28 cellular contexts compared by ENCODE assay signal in the genomic region with DNA sequence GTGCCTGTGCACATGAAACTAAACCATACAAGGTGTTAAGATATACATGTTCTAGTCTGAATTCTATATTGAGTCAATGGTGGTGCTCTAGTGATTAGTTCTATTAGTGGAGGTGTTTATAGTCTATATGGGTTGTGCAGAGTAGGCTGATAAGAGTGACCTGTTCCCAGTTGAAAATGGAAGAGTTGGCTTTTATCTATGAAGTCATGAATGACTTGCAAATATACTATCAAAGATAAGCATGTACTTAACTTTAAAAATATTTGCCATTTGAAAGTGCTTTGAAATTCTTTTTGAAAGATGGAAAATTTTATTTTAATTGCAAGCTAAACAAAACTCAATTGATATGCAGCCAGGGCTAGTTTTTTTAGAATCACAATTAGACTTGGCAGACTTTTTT.
"Had no signal": no experiment of that assay in that cellular context is flagged by ENCODE, and none has a peak within 500 bp of the region (broad histone marks: within the 10 kb centered on the region; RNA-seq: fewer than 3 reads in every experiment).

No MANE protein-coding gene starts in this region.

- H3K4me3 ChIP-seq: ascending aorta, breast epithelium, cardiac muscle cell, colonic mucosa, esophagus muscularis mucosa, gastrocnemius medialis, heart left ventricle had no signal

- H3K36me3 ChIP-seq: ascending aorta, breast epithelium, cardiac muscle cell, colonic mucosa, esophagus muscularis mucosa, gastrocnemius medialis, heart left ventricle had no signal

- H3K9me3 ChIP-seq: ascending aorta, breast epithelium, colonic mucosa, esophagus muscularis mucosa, gastrocnemius medialis, heart left ventricle had no signal

- H3K9me3 Mint-ChIP-seq: activated CD4-positive, alpha-beta memory T cell treated with anti-CD3 and anti-CD28 coated beads, Interleukin-2, amount 10 ng/mL, durations not matched to agents 7 days and 5 days; activated CD4-positive, alpha-beta T cell treated with anti-CD3 and anti-CD28 coated beads, Interleukin-2, amount 10 ng/mL, durations not matched to agents 24 days and 14 days; activated naive CD4-positive, alpha-beta T cell treated with anti-CD3 and anti-CD28 coated beads, Interleukin-2, amount 10 ng/mL, durations not matched to agents 7 days and 5 days; activated naive CD4-positive, alpha-beta T cell treated with anti-CD3 and anti-CD28 coated beads, Interleukin-2, amount 50 U/mL, for 72 hours; activated naive CD8-positive, alpha-beta T cell treated with anti-CD3 and anti-CD28 coated beads, Interleukin-2, amount 10 ng/mL, durations not matched to agents 7 days and 5 days; activated T-cell treated with anti-CD3 and anti-CD28 coated beads, Interleukin-2, amount 50 U/mL, for 24 hours; activated T-cell treated with anti-CD3 and anti-CD28 coated beads, Interleukin-2, amount 50 U/mL, for 72 hours; brain had no signal

- H3K27me3 ChIP-seq: ascending aorta, breast epithelium, cardiac muscle cell, colonic mucosa, esophagus muscularis mucosa, gastrocnemius medialis, heart left ventricle had no signal

- H3K4me3 Mint-ChIP-seq: activated CD4-positive, alpha-beta memory T cell treated with anti-CD3 and anti-CD28 coated beads, Interleukin-2, amount 10 ng/mL, durations not matched to agents 7 days and 5 days; activated CD4-positive, alpha-beta T cell treated with anti-CD3 and anti-CD28 coated beads for 36 hours; activated CD4-positive, alpha-beta T cell treated with anti-CD3 and anti-CD28 coated beads, Interleukin-2, amount 10 ng/mL, durations not matched to agents 24 days and 14 days; activated naive CD4-positive, alpha-beta T cell treated with anti-CD3 and anti-CD28 coated beads, Interleukin-2, amount 10 ng/mL, durations not matched to agents 7 days and 5 days; activated naive CD8-positive, alpha-beta T cell treated with anti-CD3 and anti-CD28 coated beads, Interleukin-2, amount 10 ng/mL, durations not matched to agents 7 days and 5 days; activated T-cell treated with anti-CD3 and anti-CD28 coated beads, Interleukin-2, amount 50 U/mL, for 24 hours; activated T-cell treated with anti-CD3 and anti-CD28 coated beads, Interleukin-2, amount 50 U/mL, for 72 hours had no signal

- H3K4me1 ChIP-seq: ascending aorta, breast epithelium, colonic mucosa, foreskin keratinocyte, gastrocnemius medialis had no signal

- H3K36me3 Mint-ChIP-seq: activated naive CD4-positive, alpha-beta T cell treated with anti-CD3 and anti-CD28 coated beads, Interleukin-2, amount 10 ng/mL, durations not matched to agents 7 days and 5 days; activated naive CD4-positive, alpha-beta T cell treated with anti-CD3 and anti-CD28 coated beads, Interleukin-2, amount 50 U/mL, for 72 hours; brain had no signal

- H3K27me3 Mint-ChIP-seq: activated CD4-positive, alpha-beta memory T cell treated with anti-CD3 and anti-CD28 coated beads, Interleukin-2, amount 10 ng/mL, durations not matched to agents 7 days and 5 days; activated naive CD4-positive, alpha-beta T cell treated with anti-CD3 and anti-CD28 coated beads, Interleukin-2, amount 10 ng/mL, durations not matched to agents 7 days and 5 days; activated naive CD8-positive, alpha-beta T cell treated with anti-CD3 and anti-CD28 coated beads, Interleukin-2, amount 10 ng/mL, durations not matched to agents 7 days and 5 days; activated T-cell treated with anti-CD3 and anti-CD28 coated beads, Interleukin-2, amount 50 U/mL, for 24 hours had no signal

- H3K27ac ChIP-seq: ascending aorta, breast epithelium, cardiac muscle cell, colonic mucosa, esophagus muscularis mucosa, foreskin keratinocyte, gastrocnemius medialis, heart left ventricle had no signal

- ATAC-seq: activated CD4-positive, alpha-beta T cell treated with anti-CD3 and anti-CD28 coated beads for 36 hours; activated naive CD4-positive, alpha-beta T cell treated with anti-CD3 and anti-CD28 coated beads, Interleukin-2, amount 50 U/mL, for 72 hours; activated T-cell treated with anti-CD3 and anti-CD28 coated beads, Interleukin-2, amount 50 U/mL, for 72 hours; foreskin keratinocyte; gastrocnemius medialis; heart left ventricle had no signal

- H3K4me1 Mint-ChIP-seq: activated CD4-positive, alpha-beta memory T cell treated with anti-CD3 and anti-CD28 coated beads, Interleukin-2, amount 10 ng/mL, durations not matched to agents 7 days and 5 days; activated CD4-positive, alpha-beta T cell treated with anti-CD3 and anti-CD28 coated beads for 36 hours; activated CD4-positive, alpha-beta T cell treated with anti-CD3 and anti-CD28 coated beads, Interleukin-2, amount 10 ng/mL, durations not matched to agents 24 days and 14 days; activated naive CD4-positive, alpha-beta T cell treated with anti-CD3 and anti-CD28 coated beads, Interleukin-2, amount 10 ng/mL, durations not matched to agents 7 days and 5 days; activated naive CD8-positive, alpha-beta T cell treated with anti-CD3 and anti-CD28 coated beads, Interleukin-2, amount 10 ng/mL, durations not matched to agents 7 days and 5 days had no signal

- H3K27ac Mint-ChIP-seq: activated CD4-positive, alpha-beta memory T cell treated with anti-CD3 and anti-CD28 coated beads, Interleukin-2, amount 10 ng/mL, durations not matched to agents 7 days and 5 days; activated CD4-positive, alpha-beta T cell treated with anti-CD3 and anti-CD28 coated beads for 36 hours; activated CD4-positive, alpha-beta T cell treated with anti-CD3 and anti-CD28 coated beads, Interleukin-2, amount 10 ng/mL, durations not matched to agents 24 days and 14 days; activated naive CD4-positive, alpha-beta T cell treated with anti-CD3 and anti-CD28 coated beads, Interleukin-2, amount 10 ng/mL, durations not matched to agents 7 days and 5 days; activated naive CD4-positive, alpha-beta T cell treated with anti-CD3 and anti-CD28 coated beads, Interleukin-2, amount 50 U/mL, for 72 hours; activated naive CD8-positive, alpha-beta T cell treated with anti-CD3 and anti-CD28 coated beads, Interleukin-2, amount 10 ng/mL, durations not matched to agents 7 days and 5 days; activated T-cell treated with anti-CD3 and anti-CD28 coated beads, Interleukin-2, amount 50 U/mL, for 24 hours; activated T-cell treated with anti-CD3 and anti-CD28 coated beads, Interleukin-2, amount 50 U/mL, for 72 hours had no signal

- DNase-seq: activated CD4-positive, alpha-beta memory T cell treated with anti-CD3 and anti-CD28 coated beads, Interleukin-2, amount 10 ng/mL, durations not matched to agents 7 days and 5 days; activated CD4-positive, alpha-beta T cell treated with anti-CD3 and anti-CD28 coated beads for 36 hours; activated CD4-positive, alpha-beta T cell treated with anti-CD3 and anti-CD28 coated beads, Interleukin-2, amount 10 ng/mL, durations not matched to agents 24 days and 14 days; activated CD4-positive, CD25-positive, alpha-beta regulatory T cell; activated CD4-positive, CD25-positive, alpha-beta regulatory T cell treated with anti-CD3 and anti-CD28 coated beads, Interleukin-2, amount 50 U/mL, for 72 hours; activated CD8-positive, alpha-beta memory T cell treated with anti-CD3 and anti-CD28 coated beads, Interleukin-2, amount 50 U/mL, for 48 hours; activated gamma-delta T cell; activated naive CD4-positive, alpha-beta T cell; activated naive CD4-positive, alpha-beta T cell treated with anti-CD3 and anti-CD28 coated beads, Interleukin-2, amount 10 ng/mL, durations not matched to agents 7 days and 5 days; activated naive CD8-positive, alpha-beta T cell treated with anti-CD3 and anti-CD28 coated beads, Interleukin-2, amount 10 ng/mL, durations not matched to agents 7 days and 5 days; activated T-cell treated with anti-CD3 and anti-CD28 coated beads for 4 hours; activated T-cell treated with anti-CD3 and anti-CD28 coated beads, Interleukin-2, amount 50 U/mL, for 24 hours; activated T-cell treated with anti-CD3 and anti-CD28 coated beads, Interleukin-2, amount 50 U/mL, for 72 hours; central memory CD4-positive, alpha-beta T cell; cerebellar nuclear complex; colonic mucosa; effector CD8-positive, alpha-beta T cell; foreskin keratinocyte; gastrocnemius medialis; glutamatergic neuron; heart left ventricle; T-helper 2 cell had no signal
